In genomic region chr1:1440941-1441888, GRCh38 we compare ENCODE assay signal across 8 cellular contexts. TPM values are rescaled to one million over a fixed set of nuclear protein-coding genes. Genes with fewer than 3 reads are reported as not detected.
DNase-seq lines count a peak whose midpoint lies in the region; ATAC-seq and TF ChIP-seq lines count a peak whose summit lies in the region.

No MANE protein-coding gene starts in this region.

- no peak for TF ChIP-seq POLR2A in lower leg skin (IDR thresholded peaks at IDR 0.05)

- WGBS in lower leg skin, 2 donors = 24 to 33% methylated on average over 7 to 20 of the region's 29 CpGs

- intact Hi-C loops in lower leg skin (cut with DNase I; ENCODE audit: low total_unique reads) = no loop called here

- H3K4me3 ChIP-seq in SJCRH30 (peak overlapping the region; percentile 16), lower leg skin (ENCODE audit: low read depth, poor library complexity, severe bottlenecking) (no peak overlapping the region)

- DNase-seq in NCI-H82 (lab: John Stamatoyannopoulos, UW) (peak; percentile 90), NCI-H82 treated with DMSO at 0.1 percent for 48 hours (lab: John Stamatoyannopoulos, UW; ENCODE audit: unreplicated experiment) (no peak), SJCRH30 (peak; percentile 78 to 90), hepatic stellate cell (ENCODE audit: low spot score) (peak; percentile 91), lower leg skin (ENCODE audit: low spot score in 2 of 2) (no peak), kidney glomerular epithelial cell (lab: John Stamatoyannopoulos, UW) (no peak)
- DNase-seq in activated naive CD8-positive, alpha-beta T cell treated with anti-CD3 and anti-CD28 coated beads, Interleukin-2, amount 10 ng/mL, durations not matched to agents 7 days and 5 days = peak; percentile 78
- DNase-seq in stimulated activated CD4-positive, alpha-beta T cell treated with anti-CD3 and anti-CD28 coated beads, Interleukin-1b, Interleukin-23, amount 100 ng/mL, for 4 hours (ENCODE audit: low read depth in 2 of 2) = peak; percentile 50 to 66

- ATAC-seq in activated naive CD8-positive, alpha-beta T cell treated with anti-CD3 and anti-CD28 coated beads, Interleukin-2, amount 10 ng/mL, durations not matched to agents 7 days and 5 days (ENCODE audit: low read depth) = peak; percentile 76

- no peaks in the 10 kb centered on the region for H3K36me3 Mint-ChIP-seq in activated naive CD8-positive, alpha-beta T cell treated with anti-CD3 and anti-CD28 coated beads, Interleukin-2, amount 10 ng/mL, durations not matched to agents 7 days and 5 days

- H3K27ac ChIP-seq in SJCRH30 = no peak overlapping the region

- H3K27me3 Mint-ChIP-seq in activated naive CD8-positive, alpha-beta T cell treated with anti-CD3 and anti-CD28 coated beads, Interleukin-2, amount 10 ng/mL, durations not matched to agents 7 days and 5 days = peaks cover 8% of the 10 kb centered on the region

- no peaks in the 10 kb centered on the region for H3K9me3 ChIP-seq in SJCRH30 (replicated peaks)

- no peak overlapping the region for H3K27ac Mint-ChIP-seq in activated naive CD8-positive, alpha-beta T cell treated with anti-CD3 and anti-CD28 coated beads, Interleukin-2, amount 10 ng/mL, durations not matched to agents 7 days and 5 days

- H3K4me3 Mint-ChIP-seq in activated naive CD8-positive, alpha-beta T cell treated with anti-CD3 and anti-CD28 coated beads, Interleukin-2, amount 10 ng/mL, durations not matched to agents 7 days and 5 days = no peak overlapping the region

- POLR2A ChIA-PET in activated naive CD8-positive, alpha-beta T cell treated with anti-CD3 and anti-CD28 coated beads, Interleukin-2, amount 10 ng/mL, durations not matched to agents 7 days and 5 days (lab: Charles Lee) = interaction anchor here (0.5 kb wide), 1 partner anchor 644 kb away, joined by 4 read pairs; no protein-coding TSS in a partner anchor

- H3K4me1 Mint-ChIP-seq in activated naive CD8-positive, alpha-beta T cell treated with anti-CD3 and anti-CD28 coated beads, Interleukin-2, amount 10 ng/mL, durations not matched to agents 7 days and 5 days = peaks cover 1% of the 10 kb centered on the region

- peaks cover 8% of the 10 kb centered on the region; the same call in 1 of the 2 replicates for H3K27me3 ChIP-seq in SJCRH30

- H3K4me1 ChIP-seq in SJCRH30 = peaks cover 17% of the 10 kb centered on the region

- no peaks in the 10 kb centered on the region for H3K36me3 ChIP-seq in SJCRH30

- TF ChIP-seq CTCF in lower leg skin (IDR thresholded peaks at IDR 0.05) = no peak

- H3K9me3 Mint-ChIP-seq in activated naive CD8-positive, alpha-beta T cell treated with anti-CD3 and anti-CD28 coated beads, Interleukin-2, amount 10 ng/mL, durations not matched to agents 7 days and 5 days = no peaks in the 10 kb centered on the region

RNA-seq across cellular contexts. Expression of gene VWA1, which starts 5.7 kb away (rescaled TPM):
- 0.58 and 3.3 TPM in 2 replicates for total RNA-seq in SJCRH30 (2014; rRNA removed; shearing (Covaris generic))
- total RNA-seq in activated naive CD8-positive, alpha-beta T cell treated with anti-CD3 and anti-CD28 coated beads, Interleukin-2, amount 10 ng/mL, durations not matched to agents 7 days and 5 days = under 1 TPM; 0.36 to 0.85 TPM
- total RNA-seq in lower leg skin = 10 to 100 TPM; 26.5 to 36.4 (median 30.1) TPM

RNA-seq across cellular contexts. Expression of gene ATAD3C, which starts 8.3 kb away (rescaled TPM):
- total RNA-seq in SJCRH30 (2014; rRNA removed; shearing (Covaris generic)) = 0.20 TPM in 1 of 2 replicates, not detected in the other
- total RNA-seq in activated naive CD8-positive, alpha-beta T cell treated with anti-CD3 and anti-CD28 coated beads, Interleukin-2, amount 10 ng/mL, durations not matched to agents 7 days and 5 days = 1 to 10 TPM; 1.0 to 1.7 TPM
- 1 to 10 TPM in 1 of 4 donors, under 1 TPM in 3; 0.17 to 2.1 (median 0.63) TPM for total RNA-seq in lower leg skin

RNA-seq across cellular contexts. Expression of gene ANKRD65, which starts 20.1 kb away (rescaled TPM):
- 6.1 and 6.2 TPM in 2 replicates for total RNA-seq in SJCRH30 (2014; rRNA removed; shearing (Covaris generic))
- total RNA-seq in activated naive CD8-positive, alpha-beta T cell treated with anti-CD3 and anti-CD28 coated beads, Interleukin-2, amount 10 ng/mL, durations not matched to agents 7 days and 5 days = not detected
- 10 to 100 TPM in 1 of 4 donors, 1 to 10 TPM in 3; 3.1 to 10.9 (median 6.2) TPM for total RNA-seq in lower leg skin

RNA-seq across cellular contexts. Expression of gene ATAD3B, which starts 30.4 kb away (rescaled TPM):
- total RNA-seq in SJCRH30 (2014; rRNA removed; shearing (Covaris generic)) = 53.1 and 55.5 TPM in 2 replicates
- total RNA-seq in activated naive CD8-positive, alpha-beta T cell treated with anti-CD3 and anti-CD28 coated beads, Interleukin-2, amount 10 ng/mL, durations not matched to agents 7 days and 5 days = 10 to 100 TPM; 35.2 to 37.9 TPM
- 10 to 100 TPM; 13.0 to 40.3 (median 17.1) TPM for total RNA-seq in lower leg skin

RNA-seq across cellular contexts. Expression of gene MRPL20, which starts 34.1 kb away (rescaled TPM):
- total RNA-seq in SJCRH30 (2014; rRNA removed; shearing (Covaris generic)) = 229 and 236 TPM in 2 replicates
- 100 to 1,000 TPM in 1 of 2 experiments, 10 to 100 TPM in 1; 98.6 to 101 TPM for total RNA-seq in activated naive CD8-positive, alpha-beta T cell treated with anti-CD3 and anti-CD28 coated beads, Interleukin-2, amount 10 ng/mL, durations not matched to agents 7 days and 5 days
- 100 to 1,000 TPM in 3 of 4 donors, 10 to 100 TPM in 1; 83.4 to 122 (median 106) TPM for total RNA-seq in lower leg skin

Comparison
In these comparisons a context has a peak if more than half of its experiments do, and no peak if none do; other contexts are left out.
1. DNase-seq: peak in NCI-H82 (single experiment), SJCRH30 (2 of 2), activated naive CD8-positive, alpha-beta T cell treated with anti-CD3 and anti-CD28 coated beads, Interleukin-2, amount 10 ng/mL, durations not matched to agents 7 days and 5 days (single experiment), hepatic stellate cell (single experiment) and stimulated activated CD4-positive, alpha-beta T cell treated with anti-CD3 and anti-CD28 coated beads, Interleukin-1b, Interleukin-23, amount 100 ng/mL, for 4 hours (2 of 2); none in NCI-H82 treated with DMSO at 0.1 percent for 48 hours (single experiment), lower leg skin (0 of 2) and kidney glomerular epithelial cell (single experiment).